ENCODE assay signal across 8 cellular contexts in genomic region chr19:33235269-33235995, GRCh38. TPM values are rescaled to one million over a fixed set of nuclear protein-coding genes. Genes with fewer than 3 reads are reported as not detected.
DNase-seq lines count a peak whose midpoint lies in the region; ATAC-seq and TF ChIP-seq lines count a peak whose summit lies in the region.

No MANE protein-coding gene starts in this region.

- H3K4me1 ChIP-seq in PC-9 (replicated peaks; ENCODE audit: insufficient read depth) (no peaks in the 10 kb centered on the region), testis (no peaks in the 10 kb centered on the region)

- H4K20me1 ChIP-seq in PC-9 (ENCODE audit: insufficient read depth), result no peaks in the 10 kb centered on the region

- peaks cover 21% of the 10 kb centered on the region for H3K27me3 ChIP-seq in PC-9 (ENCODE audit: insufficient read depth, low read depth)
- H3K27me3 ChIP-seq in testis, result no peaks in the 10 kb centered on the region

- no peaks in the 10 kb centered on the region for H3F3A ChIP-seq in PC-9 (ENCODE audit: insufficient read depth, low read depth)

- ATAC-seq in GM19467 (IDR thresholded peaks at IDR 0.05; ENCODE audit: unreplicated experiment), result peak; percentile 89

- CTCF ChIA-PET in PC-9 (lab: Charles Lee), result interaction anchor here (0.6 to 1.1 kb wide), 2 partner anchors 171 to 313 kb away, joined by 3 to 4 read pairs; no protein-coding TSS in a partner anchor

- H3K9me3 ChIP-seq in PC-9 (ENCODE audit: insufficient read depth, low read depth) (no peaks in the 10 kb centered on the region), testis (no peaks in the 10 kb centered on the region)

- H3K27me3 Mint-ChIP-seq in activated T-cell treated with anti-CD3 and anti-CD28 coated beads, Interleukin-2, amount 50 U/mL, for 24 hours, result peaks cover 16% of the 10 kb centered on the region

- H3K4me3 Mint-ChIP-seq in activated T-cell treated with anti-CD3 and anti-CD28 coated beads, Interleukin-2, amount 50 U/mL, for 24 hours, result no peak overlapping the region

- H3K36me3 Mint-ChIP-seq in activated T-cell treated with anti-CD3 and anti-CD28 coated beads, Interleukin-2, amount 50 U/mL, for 24 hours (ENCODE audit: low read depth), result no peaks in the 10 kb centered on the region

- POLR2A ChIA-PET in PC-9 (lab: Charles Lee; ENCODE audit: unreplicated experiment), result interaction anchor here (0.6 kb wide), 1 partner anchor 25 kb away, joined by 4 read pairs; no protein-coding TSS in a partner anchor

- H3K27ac ChIP-seq in PC-9, result no peak overlapping the region
- H3K27ac ChIP-seq in testis, result no peak overlapping the region

- no peak for TF ChIP-seq POLR2A in testis (IDR thresholded peaks at IDR 0.05)

- TF ChIP-seq CTCF in PC-9 (conservative IDR thresholded peaks at IDR 0.05), result peak; percentile 94
- TF ChIP-seq CTCF in testis (IDR thresholded peaks at IDR 0.05), result peak; percentile 76 to 87 (median 82)

- BruUV-seq in PC-9 (replicated peaks; lab: Mats Ljungman, UMichigan), result no TSS peak

- H3K4me3 ChIP-seq in PC-9 (no peak overlapping the region), testis (no peak overlapping the region)

- peaks cover 7% of the 10 kb centered on the region for H3K4me1 Mint-ChIP-seq in activated T-cell treated with anti-CD3 and anti-CD28 coated beads, Interleukin-2, amount 50 U/mL, for 24 hours (ENCODE audit: low read depth)

- DNase-seq in DMS153 treated with DMSO at 0.1 percent for 48 hours (lab: John Stamatoyannopoulos, UW; ENCODE audit: unreplicated experiment), result peak; percentile 14
- peak; percentile 79 for DNase-seq in HK-2 (ENCODE audit: unreplicated experiment)
- DNase-seq in PC-9, result peak; percentile 61 to 79
- peak; percentile 88 for DNase-seq in activated T-cell treated with anti-CD3 and anti-CD28 coated beads, Interleukin-2, amount 50 U/mL, for 24 hours
- peak; percentile 67 for DNase-seq in fibroblast of peridontal ligament (ENCODE audit: extremely low read depth)
- peak in 39 of 56 donors; percentile 8 to 84 (median 39) for DNase-seq in nucleus accumbens (lab: John Stamatoyannopoulos, UW)
- DNase-seq in testis, result peak; percentile 93

- 41 to 65% methylated on average over 13 to 30 of the region's 30 CpGs for WGBS in testis, 2 donors

- intact Hi-C loops in PC-9 (cut with micrococcal nuclease; ENCODE audit: unreplicated experiment) (loop anchor here (1.0 to 2.0 kb wide), 4 partner anchors 91 to 535 kb away; no protein-coding TSS in a partner anchor), testis (cut with DNase I; ENCODE audit: low total_unique reads) (loop anchor here (5.0 to 10.0 kb wide), 2 partner anchors 172 to 539 kb away; no protein-coding TSS in a partner anchor)

- no peaks in the 10 kb centered on the region for H3K79me2 ChIP-seq in PC-9 (ENCODE audit: low read depth)

- H3K9me3 Mint-ChIP-seq in activated T-cell treated with anti-CD3 and anti-CD28 coated beads, Interleukin-2, amount 50 U/mL, for 24 hours, result no peaks in the 10 kb centered on the region

- H2AFZ ChIP-seq in PC-9, result no peak overlapping the region

- no peak overlapping the region for H3K27ac Mint-ChIP-seq in activated T-cell treated with anti-CD3 and anti-CD28 coated beads, Interleukin-2, amount 50 U/mL, for 24 hours

- H3K36me3 ChIP-seq in PC-9 (ENCODE audit: low read depth) (no peaks in the 10 kb centered on the region), testis (ENCODE audit: low read depth, missing control alignments) (no peaks in the 10 kb centered on the region)

- no peaks in the 10 kb centered on the region for H3K9me2 ChIP-seq in PC-9 (ENCODE audit: insufficient read depth)

- peak overlapping the region; percentile 43; the same call in 1 of the 2 replicates for H3K4me2 ChIP-seq in PC-9

RNA-seq across cellular contexts. Expression of gene SLC7A10, which starts 9.8 kb away (rescaled TPM):
- not detected in 2 replicates for total RNA-seq in PC-9 (2021)
- total RNA-seq in testis, result 1 to 10 TPM; 3.0 to 5.8 TPM
- polyA plus RNA-seq in testis (ENCODE audit: insufficient read depth, low read depth, low replicate concordance), result 2.1 TPM

RNA-seq across cellular contexts. Expression of gene LRP3, which starts 41.3 kb away (rescaled TPM):
- total RNA-seq in PC-9 (2021), result 2.3 and 3.0 TPM in 2 replicates
- 10 to 100 TPM; 29.3 to 50.9 TPM for total RNA-seq in testis
- polyA plus RNA-seq in testis (ENCODE audit: insufficient read depth, low read depth, low replicate concordance), result 21.8 TPM

Comparison
In these comparisons a context has a peak if more than half of its experiments do, and no peak if none do; other contexts are left out.
1. DNase-seq: peak in every context shown above with its lines; median percentile 93 in testis; 88 in activated T-cell treated with anti-CD3 and anti-CD28 coated beads, Interleukin-2, amount 50 U/mL, for 24 hours; 79 in HK-2; 70 in PC-9; 67 in fibroblast of peridontal ligament; 39 in nucleus accumbens; 14 in DMS153 treated with DMSO at 0.1 percent for 48 hours.